Comparison of ENCODE assay signal across 11 cellular contexts in genomic region chr4:6180841-6181631, GRCh38. TPM values are rescaled to one million over a fixed set of nuclear protein-coding genes. Genes with fewer than 3 reads are reported as not detected.
DNase-seq lines count a peak whose midpoint lies in the region; ATAC-seq and TF ChIP-seq lines count a peak whose summit lies in the region.
"Had no signal": no experiment of that assay in that cellular context is flagged by ENCODE, and none has a peak within 500 bp of the region (broad histone marks: within the 10 kb centered on the region; RNA-seq: fewer than 3 reads in every experiment).

No MANE protein-coding gene starts in this region.

- peaks cover 16 to 19% of the 10 kb centered on the region in 2 donors for H3K9me3 Mint-ChIP-seq in stimulated activated naive B cell treated with anti-CD40 and anti-IgM and Interleukin-4, amounts not matched to agents 10 μg/mL and 1 μg/mL and 100 μg/mL, for 72 hours
- peaks cover 5% of the 10 kb centered on the region for H3K9me3 Mint-ChIP-seq in progenitor cell of endocrine pancreas (ENCODE audit: low read depth)

- DNase-seq in NK-92 treated with Interleukin-12 subunit alpha and Interleukin-12 subunit beta, amount 100 ng/mL, for 24 hours (lab: John Stamatoyannopoulos, UW), result peak; percentile 81
- DNase-seq in NK-92 (lab: John Stamatoyannopoulos, UW; ENCODE audit: unreplicated experiment) (no peak), progenitor cell of endocrine pancreas (ENCODE audit: low spot score, unreplicated experiment) (no peak), GM19240 (ENCODE audit: insufficient read length, low spot score) (no peak), T1000 (lab: John Stamatoyannopoulos, UW) (no peak)
- DNase-seq in activated CD8-positive, alpha-beta memory T cell treated with anti-CD3 and anti-CD28 coated beads for 48 hours (ENCODE audit: low read depth in 2 of 3, low spot score in 2 of 3), result peak in 2 of 3 experiments; percentile 32 to 50
- DNase-seq in stimulated activated naive B cell treated with anti-CD40 and anti-IgM and Interleukin-4, amounts not matched to agents 10 μg/mL and 1 μg/mL and 100 μg/mL, for 72 hours, result peak; percentile 32
- DNase-seq: thyroid gland had no signal

- ATAC-seq in HG03103 (IDR thresholded peaks at IDR 0.05; ENCODE audit: low read depth, unreplicated experiment), result peak; percentile 68
- ATAC-seq in stimulated activated naive B cell treated with anti-CD40 and anti-IgM and Interleukin-4, amounts not matched to agents 10 μg/mL and 1 μg/mL and 100 μg/mL, for 72 hours (replicated peaks), result peak; percentile 93 to 95

- TF ChIP-seq CTCF in progenitor cell of endocrine pancreas (IDR thresholded peaks at IDR 0.05; ENCODE audit: unreplicated experiment), result no peak

- peaks cover 5% of the 10 kb centered on the region in 2 donors for H3K4me1 Mint-ChIP-seq in stimulated activated naive B cell treated with anti-CD40 and anti-IgM and Interleukin-4, amounts not matched to agents 10 μg/mL and 1 μg/mL and 100 μg/mL, for 72 hours
- no peaks in the 10 kb centered on the region for H3K4me1 Mint-ChIP-seq in progenitor cell of endocrine pancreas (ENCODE audit: low read depth)

- peaks cover 0 to 3% of the 10 kb centered on the region in 2 donors for H3K36me3 Mint-ChIP-seq in stimulated activated naive B cell treated with anti-CD40 and anti-IgM and Interleukin-4, amounts not matched to agents 10 μg/mL and 1 μg/mL and 100 μg/mL, for 72 hours
- H3K36me3 Mint-ChIP-seq in progenitor cell of endocrine pancreas (ENCODE audit: insufficient read depth), result no peaks in the 10 kb centered on the region

- no peak overlapping the region for H3K27ac Mint-ChIP-seq in stimulated activated naive B cell treated with anti-CD40 and anti-IgM and Interleukin-4, amounts not matched to agents 10 μg/mL and 1 μg/mL and 100 μg/mL, for 72 hours
- no peak overlapping the region for H3K27ac Mint-ChIP-seq in progenitor cell of endocrine pancreas

- no peak overlapping the region for H3K4me3 Mint-ChIP-seq in stimulated activated naive B cell treated with anti-CD40 and anti-IgM and Interleukin-4, amounts not matched to agents 10 μg/mL and 1 μg/mL and 100 μg/mL, for 72 hours
- no peak overlapping the region for H3K4me3 Mint-ChIP-seq in progenitor cell of endocrine pancreas (ENCODE audit: low read depth)

- peaks cover 8 to 16% of the 10 kb centered on the region in 2 donors for H3K27me3 Mint-ChIP-seq in stimulated activated naive B cell treated with anti-CD40 and anti-IgM and Interleukin-4, amounts not matched to agents 10 μg/mL and 1 μg/mL and 100 μg/mL, for 72 hours
- peaks cover 7% of the 10 kb centered on the region for H3K27me3 Mint-ChIP-seq in progenitor cell of endocrine pancreas

RNA-seq across cellular contexts. Expression of gene JAKMIP1, which starts 19.3 kb away (rescaled TPM):
- 0.89 and 0.93 TPM in 2 replicates for total RNA-seq in progenitor cell of endocrine pancreas
- total RNA-seq: dermis microvascular lymphatic vessel endothelial cell, M059J had no signal

Comparison
In these comparisons a context has a peak if more than half of its experiments do, and no peak if none do; other contexts are left out.
1. DNase-seq: peak in NK-92 treated with Interleukin-12 subunit alpha and Interleukin-12 subunit beta, amount 100 ng/mL, for 24 hours (single experiment), activated CD8-positive, alpha-beta memory T cell treated with anti-CD3 and anti-CD28 coated beads for 48 hours (2 of 3) and stimulated activated naive B cell treated with anti-CD40 and anti-IgM and Interleukin-4, amounts not matched to agents 10 μg/mL and 1 μg/mL and 100 μg/mL, for 72 hours (single experiment); none in NK-92 (single experiment), progenitor cell of endocrine pancreas (single experiment), GM19240 (single experiment) and T1000 (single experiment).